In the genomic region with DNA sequence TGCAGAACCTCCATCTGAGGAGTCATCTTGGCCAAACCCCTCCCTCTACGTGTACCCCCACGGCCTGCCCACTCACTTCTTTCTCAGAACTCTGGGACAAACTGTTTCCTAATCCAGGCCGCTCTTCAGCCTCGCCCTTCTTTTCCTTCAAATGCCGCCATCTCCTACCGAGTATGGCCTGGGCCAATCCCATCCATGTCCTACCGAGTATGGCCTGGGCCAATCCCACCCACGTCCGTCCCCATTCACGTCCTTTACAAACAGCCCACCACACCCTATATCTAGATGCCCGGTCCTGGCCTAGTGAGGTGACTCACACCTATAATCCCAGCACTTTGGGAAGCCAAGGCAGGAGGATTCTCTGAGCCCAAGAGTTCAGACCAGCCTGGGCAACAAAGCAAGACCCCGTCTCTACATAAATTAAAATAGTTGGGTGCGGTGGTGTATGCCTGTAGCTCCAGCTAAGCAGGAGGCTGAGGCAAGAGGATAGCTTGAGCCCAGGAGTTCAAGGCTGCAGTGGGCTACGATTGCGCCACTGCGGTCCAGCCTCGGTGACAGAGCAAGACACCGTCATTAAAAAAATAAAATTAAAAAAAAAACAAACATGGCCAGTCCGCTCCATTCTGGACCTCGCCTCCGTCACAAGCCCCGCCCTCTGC, we compare ENCODE assay signal across 8 cellular contexts. TPM values are rescaled to one million over a fixed set of nuclear protein-coding genes. Genes with fewer than 3 reads are reported as not detected.
A peak's percentile ranks its signal among the peaks of the same experiment; 100 is the strongest.
DNase-seq lines count a peak whose midpoint lies in the region; ATAC-seq and TF ChIP-seq lines count a peak whose summit lies in the region.

No MANE protein-coding gene starts in this region.

- H3K27ac ChIP-seq in heart left ventricle = peak overlapping the region in 4 of 12 donors; percentile 22 to 94 (median 82)
- no peak overlapping the region for H3K27ac ChIP-seq in breast epithelium

- TF ChIP-seq CTCF in heart left ventricle (IDR thresholded peaks at IDR 0.05) (no peak), breast epithelium (IDR thresholded peaks at IDR 0.05) (no peak)

- H3K36me3 ChIP-seq in heart left ventricle (no peaks in the 10 kb centered on the region), breast epithelium (no peaks in the 10 kb centered on the region)

- no peak for ATAC-seq in heart left ventricle
- ATAC-seq in Right ventricle myocardium superior (ENCODE audit: poor library complexity) = no peak
- ATAC-seq in HG03025 (IDR thresholded peaks at IDR 0.05; ENCODE audit: low FRiP score, unreplicated experiment) = no peak

- peak overlapping the region in 11 of 12 donors; percentile 77 to 99 (median 93) for H3K4me3 ChIP-seq in heart left ventricle
- H3K4me3 ChIP-seq in breast epithelium = peak overlapping the region; percentile 76 to 98 (median 96)
- peak overlapping the region; percentile 82 for H3K4me3 ChIP-seq in mononuclear cell (ENCODE audit: low read length)

- TF ChIP-seq POLR2A in heart left ventricle (IDR thresholded peaks at IDR 0.05) = no peak
- no peak for TF ChIP-seq POLR2A in breast epithelium (IDR thresholded peaks at IDR 0.05)

- peaks cover 0 to 14% (median 2%) of the 10 kb centered on the region in 12 donors for H3K4me1 ChIP-seq in heart left ventricle
- H3K4me1 ChIP-seq in breast epithelium = no peaks in the 10 kb centered on the region
- H3K4me1 ChIP-seq in mononuclear cell (ENCODE audit: insufficient read depth, low read length) = peaks cover 10% of the 10 kb centered on the region

- intact Hi-C loops in heart left ventricle (cut with DNase I) (no loop called here), Right ventricle myocardium superior (cut with DNase I) (no loop called here), breast epithelium (cut with DNase I; ENCODE audit: low total_unique reads) (no loop called here)

- no peaks in the 10 kb centered on the region for H3K9me3 ChIP-seq in heart left ventricle
- no peaks in the 10 kb centered on the region for H3K9me3 ChIP-seq in breast epithelium
- no peaks in the 10 kb centered on the region for H3K9me3 ChIP-seq in mononuclear cell (ENCODE audit: low read depth, low read length)

- WGBS in heart left ventricle, 4 donors = 56 to 57% (median 57%) methylated on average over 22 of the region's 22 CpGs

- H3K27me3 ChIP-seq in heart left ventricle (no peaks in the 10 kb centered on the region), breast epithelium (no peaks in the 10 kb centered on the region), mononuclear cell (ENCODE audit: insufficient read depth, low read length) (no peaks in the 10 kb centered on the region)

- peak in 1 of 5 donors; percentile 15 for DNase-seq in heart left ventricle
- no peak for DNase-seq in Right ventricle myocardium superior
- DNase-seq in breast epithelium (ENCODE audit: low spot score in 2 of 2) = no peak
- no peak for DNase-seq in Kasumi-1 (lab: John Stamatoyannopoulos, UW)
- DNase-seq in AML-193 (lab: John Stamatoyannopoulos, UW) = no peak
- no peak for DNase-seq in cerebellar cortex (ENCODE audit: low spot score)

RNA-seq across cellular contexts. Expression of a gene that starts 1.0 kb away (rescaled TPM):
- total RNA-seq in heart left ventricle = 10 to 100 TPM; 21.7 to 58.0 (median 24.5) TPM
- polyA plus RNA-seq in heart left ventricle = 10 to 100 TPM; 10.5 to 21.7 TPM
- 34.9 TPM for total RNA-seq in Right ventricle myocardium superior
- total RNA-seq in breast epithelium = 10 to 100 TPM; 31.1 to 45.7 (median 39.2) TPM
- total RNA-seq in mononuclear cell = 17.1 TPM

RNA-seq across cellular contexts. Expression of a gene that starts 27.8 kb away (rescaled TPM):
- 1 to 10 TPM in 2 of 9 donors, under 1 TPM in 6, not detected in 1; 0.16 to 1.3 (median 0.53) TPM for total RNA-seq in heart left ventricle
- 1 to 10 TPM; 1.2 to 1.3 TPM for polyA plus RNA-seq in heart left ventricle
- total RNA-seq in Right ventricle myocardium superior = not detected
- 1 to 10 TPM in 1 of 3 donors, not detected in 2; 2.5 TPM for total RNA-seq in breast epithelium
- 0.10 TPM for total RNA-seq in mononuclear cell
